Comparison of ENCODE assay signal across 16 cellular contexts in genomic region chr12:105799103-105799502, GRCh38.
A peak's percentile ranks its signal among the peaks of the same experiment; 100 is the strongest.
DNase-seq lines count a peak whose midpoint lies in the region; ATAC-seq and TF ChIP-seq lines count a peak whose summit lies in the region.
"Had no signal": no experiment of that assay in that cellular context is flagged by ENCODE, and none has a peak within 500 bp of the region (broad histone marks: within the 10 kb centered on the region; RNA-seq: fewer than 3 reads in every experiment).

No MANE protein-coding gene starts in this region.

- intact Hi-C loops in left ventricle myocardium inferior (cut with micrococcal nuclease) (no loop called here), left ventricle myocardium superior (cut with micrococcal nuclease) (no loop called here)

- H3K27me3 ChIP-seq in left ventricle myocardium inferior (ENCODE audit: low read depth), result no peaks in the 10 kb centered on the region
- H3K27me3 ChIP-seq: BLaER1 had no signal

- H3K36me3 ChIP-seq in left ventricle myocardium inferior, result no peaks in the 10 kb centered on the region
- H3K36me3 ChIP-seq: BLaER1 had no signal

- in situ Hi-C loops in SK-MEL-5 (cut with HindIII; ENCODE audit: low pct_unique_long_range_greater_than_20kb, low sequenced_read_pairs), result no loop called here
- in situ Hi-C loops in GM13977 (cut with MboI; ENCODE audit: low pct_unique_long_range_greater_than_20kb, low sequenced_read_pairs, unreplicated experiment), result no loop called here

- H3K4me1 ChIP-seq in left ventricle myocardium inferior, result peaks cover 8% of the 10 kb centered on the region
- H3K4me1 ChIP-seq: Caco-2 had no signal

- DNase-seq in DMS53 (lab: John Stamatoyannopoulos, UW) (peak; percentile 36), DMS53 treated with DMSO at 0.1 percent for 48 hours (lab: John Stamatoyannopoulos, UW; ENCODE audit: unreplicated experiment) (no peak), left ventricle myocardium inferior (no peak), left ventricle myocardium superior (no peak), SK-MEL-5 (ENCODE audit: low read depth, low spot score) (peak; percentile 11), T-helper 9 cell (no peak), GM13977 (ENCODE audit: low spot score) (no peak)
- DNase-seq: Caco-2; CD8-positive, alpha-beta memory T cell; EL; GDM1 had no signal

- ATAC-seq in left ventricle myocardium superior, result no peak
- no peak for ATAC-seq in GM18909 (IDR thresholded peaks at IDR 0.05; ENCODE audit: poor library complexity, unreplicated experiment)
- ATAC-seq: HCT116, HepG2 had no signal

- no peak overlapping the region for H3K4me3 ChIP-seq in left ventricle myocardium inferior
- H3K4me3 ChIP-seq: BLaER1 had no signal

- H3K27ac ChIP-seq in left ventricle myocardium inferior (replicated peaks), result peak overlapping the region; percentile 34
- H3K27ac ChIP-seq: 22Rv1, BLaER1 had no signal

- TF ChIP-seq CTCF in left ventricle myocardium inferior (IDR thresholded peaks at IDR 0.05; ENCODE audit: borderline replicate concordance) (no peak), GM13977 (IDR thresholded peaks at IDR 0.05; ENCODE audit: extremely low read depth, insufficient read depth, missing control alignments) (no peak)

- no peaks in the 10 kb centered on the region for H3K9me3 ChIP-seq in left ventricle myocardium inferior (replicated peaks)
- H3K9me3 ChIP-seq: Caco-2 had no signal

Comparison
In these comparisons a context has a peak if more than half of its experiments do, and no peak if none do; other contexts are left out.
1. DNase-seq: peak in DMS53 (single experiment) and SK-MEL-5 (single experiment); none in DMS53 treated with DMSO at 0.1 percent for 48 hours (single experiment), left ventricle myocardium inferior (single experiment), left ventricle myocardium superior (single experiment), T-helper 9 cell (single experiment) and GM13977 (single experiment).